In the genomic region with DNA sequence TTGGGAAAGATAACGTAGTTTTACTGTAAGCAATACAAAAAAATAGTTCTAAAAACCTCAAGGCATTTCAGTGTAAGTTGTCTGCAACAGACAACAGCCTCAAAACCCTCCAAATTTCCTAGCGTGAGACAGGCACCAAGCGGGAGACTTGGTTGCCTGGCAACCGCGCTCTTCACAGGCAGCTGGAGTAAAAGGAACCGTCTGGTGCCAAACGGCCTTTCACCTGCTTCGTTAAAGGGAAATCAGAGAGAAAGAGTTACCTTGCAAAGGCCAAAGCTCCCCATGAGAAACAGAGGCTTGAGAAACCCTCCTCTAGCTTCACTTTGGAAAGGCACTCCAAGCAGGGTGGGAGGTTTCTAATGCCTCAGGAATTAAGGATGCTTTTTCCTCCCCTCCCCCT, we compare ENCODE assay signal across 10 cellular contexts.
A peak's percentile ranks its signal among the peaks of the same experiment; 100 is the strongest.
DNase-seq lines count a peak whose midpoint lies in the region; ATAC-seq, FAIRE-seq and TF ChIP-seq lines count a peak whose summit lies in the region.
"Had no signal": no experiment of that assay in that cellular context is flagged by ENCODE, and none has a peak within 500 bp of the region (broad histone marks: within the 10 kb centered on the region; RNA-seq: fewer than 3 reads in every experiment).

No MANE protein-coding gene starts in this region.

- H3K9ac ChIP-seq in K562 (ENCODE audit: insufficient read depth in 1 of 2, low read depth in 2 of 2, low read length in 2 of 2) = no peak overlapping the region

- no peak for TF ChIP-seq EP300 in K562 (IDR thresholded peaks at IDR 0.05; ENCODE audit: low read length)

- no peak for ATAC-seq in K562
- ATAC-seq in stimulated activated naive CD8-positive, alpha-beta T cell treated with anti-CD3 and anti-CD28 coated beads, Interleukin-15, Interleukin-2, amounts not matched to agents 100 U/mL and 50 U/mL, for 24 hours = no peak

- in situ Hi-C loops in K562 (cut with MboI) = no loop called here

- 0% methylated on average over 8 of the region's 8 CpGs for WGBS in K562 (ENCODE audit: insufficient coverage, low coverage, missing lambda C conversion rate)

- H3K79me2 ChIP-seq in K562 (ENCODE audit: control insufficient read depth, insufficient read depth, low read length) = no peaks in the 10 kb centered on the region

- H4K20me1 ChIP-seq in K562 (replicated peaks; ENCODE audit: control insufficient read depth, insufficient read depth, low read length) = no peaks in the 10 kb centered on the region

- POLR2A ChIA-PET in K562 (lab: Yijun Ruan, JAX) = no interaction called here

- intact Hi-C loops in K562 (cut with micrococcal nuclease) (no loop called here), uterus (cut with DNase I; ENCODE audit: low total_unique reads) (no loop called here)

- H3K9me3 ChIP-seq in K562 (replicated peaks; ENCODE audit: control insufficient read depth, insufficient read depth, low read depth, low read length) = no peaks in the 10 kb centered on the region
- H3K9me3 ChIP-seq in uterus = no peaks in the 10 kb centered on the region
- H3K9me3 ChIP-seq: ovary had no signal

- no peak overlapping the region for H3K4me2 ChIP-seq in K562 (ENCODE audit: insufficient read depth, low read length)

- TF ChIP-seq POLR2A in K562 (conservative IDR thresholded peaks at IDR 0.05) (no peak), uterus (IDR thresholded peaks at IDR 0.05) (no peak)

- H3K27ac ChIP-seq in K562 (ENCODE audit: extremely low read depth, low read depth, low read length) (no peak overlapping the region), uterus (no peak overlapping the region)
- H3K27ac ChIP-seq: 22Rv1, ovary had no signal

- no peak overlapping the region for H2AFZ ChIP-seq in K562 (ENCODE audit: low read depth, low read length)

- DNase-seq in NCI-H1694 treated with DMSO at 0.1 percent for 48 hours (lab: John Stamatoyannopoulos, UW) = peak; percentile 37
- DNase-seq in NCI-H1694 (lab: John Stamatoyannopoulos, UW) = no peak
- peak; percentile 69 to 90 for DNase-seq in NCI-H187 (lab: John Stamatoyannopoulos, UW)
- DNase-seq in K562 (ENCODE audit: extremely low read depth in 1 of 4, low spot score in 3 of 4) = no peak
- DNase-seq in pons (ENCODE audit: low spot score) = peak; percentile 51
- no peak for DNase-seq in stimulated activated naive CD8-positive, alpha-beta T cell treated with anti-CD3 and anti-CD28 coated beads, Interleukin-15, Interleukin-2, amounts not matched to agents 100 U/mL and 50 U/mL, for 24 hours
- no peak for DNase-seq in D721Med (ENCODE audit: insufficient read length, low spot score)
- DNase-seq in uterus = no peak

- no peaks in the 10 kb centered on the region for H3K36me3 ChIP-seq in K562 (ENCODE audit: control insufficient read depth, insufficient read depth, low read length)
- no peaks in the 10 kb centered on the region for H3K36me3 ChIP-seq in uterus
- H3K36me3 ChIP-seq: ovary had no signal

- no peak for FAIRE-seq in K562 (lab: Jason Lieb, UNC)
- FAIRE-seq in D721Med (lab: Jason Lieb, UNC) = no peak

- H3K4me3 ChIP-seq in K562 (no peak overlapping the region), uterus (no peak overlapping the region)
- H3K4me3 ChIP-seq: ovary had no signal

- H3K4me1 ChIP-seq in K562 (replicated peaks in 1 of 2; ENCODE audit: control insufficient read depth in 2 of 2, insufficient read depth in 2 of 2, low read length in 2 of 2) (no peaks in the 10 kb centered on the region), uterus (no peaks in the 10 kb centered on the region)

- no peaks in the 10 kb centered on the region for H3K9me1 ChIP-seq in K562 (ENCODE audit: control insufficient read depth, insufficient read depth, low read length)

- CTCF ChIA-PET in K562 (lab: Yijun Ruan, JAX; ENCODE audit: low intra/inter-chr PET ratio) = no interaction called here

- H3K27me3 ChIP-seq in K562 (ENCODE audit: control insufficient read depth in 2 of 2, insufficient read depth in 2 of 2, low read length in 2 of 2) (no peaks in the 10 kb centered on the region), uterus (no peaks in the 10 kb centered on the region)
- H3K27me3 ChIP-seq: ovary had no signal

- TF ChIP-seq RAD21 in K562 (CRISPR knock-in tag; conservative IDR thresholded peaks at IDR 0.05 in 1 of 2, IDR thresholded peaks at IDR 0.05 in 1 of 2) = no peak

- TF ChIP-seq CTCF in K562 (IDR thresholded peaks at IDR 0.05 in 2 of 3, conservative IDR thresholded peaks at IDR 0.05 in 1 of 3; ENCODE audit: insufficient read depth in 2 of 3, low read depth in 1 of 3, low read length in 3 of 3) (no peak), D721Med (IDR thresholded peaks at IDR 0.05; ENCODE audit: insufficient read depth, missing control alignments) (no peak), uterus (IDR thresholded peaks at IDR 0.05) (no peak)

- no TSS peak for BruUV-seq in K562 (replicated peaks; lab: Mats Ljungman, UMichigan)

TF ChIP-seq in K562, 482 proteins besides CTCF, POLR2A, EP300 and RAD21:
- TF ChIP-seq ZNF311 (CRISPR knock-in tag; IDR thresholded peaks at IDR 0.05) = no peak
- TF ChIP-seq RFX1 (IDR thresholded peaks at IDR 0.05) = peak; percentile 35; the same call in 1 of the 2 replicates
- TF ChIP-seq SAFB2 (IDR thresholded peaks at IDR 0.05; ENCODE audit: borderline replicate concordance, low read depth, low read length, severe bottlenecking) = no peak

Comparison
In these comparisons a context has a peak if more than half of its experiments do, and no peak if none do; other contexts are left out.
1. DNase-seq: peak in NCI-H1694 treated with DMSO at 0.1 percent for 48 hours (single experiment), NCI-H187 (2 of 2) and pons (single experiment); none in NCI-H1694 (single experiment), K562 (0 of 4), stimulated activated naive CD8-positive, alpha-beta T cell treated with anti-CD3 and anti-CD28 coated beads, Interleukin-15, Interleukin-2, amounts not matched to agents 100 U/mL and 50 U/mL, for 24 hours (single experiment), D721Med (single experiment) and uterus (0 of 2).